Comparison of ENCODE assay signal across 33 cellular contexts in genomic region chr1:113265196-113265595, GRCh38.
"Had no signal": no experiment of that assay in that cellular context is flagged by ENCODE, and none has a peak within 500 bp of the region (broad histone marks: within the 10 kb centered on the region; RNA-seq: fewer than 3 reads in every experiment).

No MANE protein-coding gene starts in this region.

- DNase-seq: activated effector memory CD4-positive, alpha-beta T cell treated with anti-CD3 and anti-CD28 coated beads, Interleukin-2, amount 50 U/mL, for 16 hours; activated effector memory CD4-positive, alpha-beta T cell treated with Interleukin-2 at 50 U/mL for 16 hours; activated gamma-delta T cell; activated gamma-delta T cell treated with Interleukin-2 at 50 U/mL for 16 hours; activated naive CD4-positive, alpha-beta T cell; activated naive CD4-positive, alpha-beta T cell treated with anti-CD3 and anti-CD28 coated beads for 36 hours; activated naive CD4-positive, alpha-beta T cell treated with anti-CD3 and anti-CD28 coated beads, Interleukin-2, amount 10 ng/mL, durations not matched to agents 7 days and 5 days; activated naive CD4-positive, alpha-beta T cell treated with anti-CD3 and anti-CD28 coated beads, Interleukin-2, amount 50 U/mL, for 16 hours; activated naive CD4-positive, alpha-beta T cell treated with Interleukin-2 at 50 U/mL for 16 hours; activated naive CD8-positive, alpha-beta T cell treated with anti-CD3 and anti-CD28 coated beads for 36 hours; activated naive CD8-positive, alpha-beta T cell treated with anti-CD3 and anti-CD28 coated beads, Interleukin-2, amount 10 ng/mL, durations not matched to agents 7 days and 5 days; activated naive CD8-positive, alpha-beta T cell treated with anti-CD3 and anti-CD28 coated beads, Interleukin-2, amount 50 U/mL, for 24 hours; activated T-cell treated with anti-CD3 and anti-CD28 coated beads, Interleukin-2, amount 50 U/mL, for 24 hours; activated T-cell treated with anti-CD3 and anti-CD28 coated beads, Interleukin-2, amount 50 U/mL, for 4 hours; activated T-cell treated with anti-CD3 and anti-CD28 coated beads, Interleukin-2, amount 50 U/mL, for 48 hours; activated T-cell treated with anti-CD3 and anti-CD28 coated beads, Interleukin-2, amount 50 U/mL, for 72 hours; adrenal gland; amniotic stem cell; amygdala; anterior cingulate cortex; aorta; body of pancreas; brain microvascular endothelial cell; caudate nucleus; central memory CD4-positive, alpha-beta T cell; cerebellar nuclear complex had no signal

- H3K36me3 ChIP-seq: adrenal gland, ascending aorta, brain microvascular endothelial cell, breast epithelium, cardiac muscle cell had no signal

- H3K9me3 ChIP-seq: adrenal gland, ascending aorta, body of pancreas, breast epithelium had no signal

- H3K4me3 ChIP-seq: adrenal gland, ascending aorta, body of pancreas, breast epithelium, cardiac muscle cell had no signal

- ATAC-seq: activated naive CD4-positive, alpha-beta T cell treated with anti-CD3 and anti-CD28 coated beads, Interleukin-2, amount 50 U/mL, for 72 hours; activated naive CD8-positive, alpha-beta T cell treated with anti-CD3 and anti-CD28 coated beads, Interleukin-2, amount 50 U/mL, for 24 hours; activated T-cell treated with anti-CD3 and anti-CD28 coated beads, Interleukin-2, amount 50 U/mL, for 4 hours; activated T-cell treated with anti-CD3 and anti-CD28 coated beads, Interleukin-2, amount 50 U/mL, for 72 hours; activated T-helper 17 cell treated with anti-CD3 and anti-CD28 coated beads, Interleukin-2, amount 50 U/mL, for 72 hours; body of pancreas had no signal

- FAIRE-seq: astrocyte, bronchial epithelial cell had no signal

- H3K27me3 ChIP-seq: adrenal gland, ascending aorta, body of pancreas, brain microvascular endothelial cell, breast epithelium, cardiac muscle cell had no signal

- H3K27ac ChIP-seq: adrenal gland, ascending aorta, body of pancreas, brain microvascular endothelial cell, breast epithelium, cardiac muscle cell had no signal

- H3K4me1 ChIP-seq: adrenal gland, ascending aorta, body of pancreas, breast epithelium had no signal
